In genomic region chr10:75446508-75446907, GRCh38 we compare ENCODE assay signal across 11 cellular contexts. TPM values are rescaled to one million over a fixed set of nuclear protein-coding genes. Genes with fewer than 3 reads are reported as not detected.
"Had no signal": no experiment of that assay in that cellular context is flagged by ENCODE, and none has a peak within 500 bp of the region (broad histone marks: within the 10 kb centered on the region; RNA-seq: fewer than 3 reads in every experiment).

No MANE protein-coding gene starts in this region.

- FAIRE-seq: H54 had no signal

- DNase-seq: GOT3, H9, HCEC 1CT, HFFc6, IMR-90, Karpas-422, KBM-7 had no signal

- H3K27ac ChIP-seq: HL-60, KMS-11 had no signal

- H3K4me2 ChIP-seq: KMS-11 had no signal

- H3K9ac ChIP-seq: KMS-11 had no signal

RNA-seq across cellular contexts. Expression of gene LRMDA, which starts 15.1 kb away (rescaled TPM):
- total RNA-seq: HT1080, IMR-90 had no signal
